13 cellular contexts compared by ENCODE assay signal in genomic region chr3:83248454-83248853, GRCh38.
"Had no signal": no experiment of that assay in that cellular context is flagged by ENCODE, and none has a peak within 500 bp of the region (broad histone marks: within the 10 kb centered on the region; RNA-seq: fewer than 3 reads in every experiment).

No MANE protein-coding gene starts in this region.

- H3K27ac ChIP-seq: colonic mucosa, left ventricle myocardium inferior had no signal

- DNase-seq: activated CD4-positive, alpha-beta T cell treated with anti-CD3 and anti-CD28 coated beads, Interleukin-2, amount 10 ng/mL, durations not matched to agents 24 days and 14 days; activated gamma-delta T cell treated with Interleukin-2 at 50 U/mL for 16 hours; amniotic stem cell; caudate nucleus; colonic mucosa; hippocampal formation; kidney; left ventricle myocardium inferior; naive B cell; stimulated activated CD4-positive, alpha-beta T cell treated with anti-CD3 and anti-CD28 coated beads, Interleukin-12 subunit alpha, Interleukin-12 subunit beta, amount 100 ng/mL, for 4 hours had no signal

- H3K9me3 ChIP-seq: colonic mucosa had no signal

- ATAC-seq: esophagus mucosa; stimulated activated effector memory CD8-positive, alpha-beta T cell treated with anti-CD3 and anti-CD28 coated beads, Interleukin-12 subunit alpha, Interleukin-12 subunit beta, amount 100 ng/mL, for 72 hours; WTC11 had no signal

- H3K36me3 ChIP-seq: colonic mucosa, left ventricle myocardium inferior had no signal

- H3K4me3 ChIP-seq: colonic mucosa, left ventricle myocardium inferior had no signal

- H3K4me1 ChIP-seq: colonic mucosa, left ventricle myocardium inferior had no signal
